12 cellular contexts compared by ENCODE assay signal in the genomic region with DNA sequence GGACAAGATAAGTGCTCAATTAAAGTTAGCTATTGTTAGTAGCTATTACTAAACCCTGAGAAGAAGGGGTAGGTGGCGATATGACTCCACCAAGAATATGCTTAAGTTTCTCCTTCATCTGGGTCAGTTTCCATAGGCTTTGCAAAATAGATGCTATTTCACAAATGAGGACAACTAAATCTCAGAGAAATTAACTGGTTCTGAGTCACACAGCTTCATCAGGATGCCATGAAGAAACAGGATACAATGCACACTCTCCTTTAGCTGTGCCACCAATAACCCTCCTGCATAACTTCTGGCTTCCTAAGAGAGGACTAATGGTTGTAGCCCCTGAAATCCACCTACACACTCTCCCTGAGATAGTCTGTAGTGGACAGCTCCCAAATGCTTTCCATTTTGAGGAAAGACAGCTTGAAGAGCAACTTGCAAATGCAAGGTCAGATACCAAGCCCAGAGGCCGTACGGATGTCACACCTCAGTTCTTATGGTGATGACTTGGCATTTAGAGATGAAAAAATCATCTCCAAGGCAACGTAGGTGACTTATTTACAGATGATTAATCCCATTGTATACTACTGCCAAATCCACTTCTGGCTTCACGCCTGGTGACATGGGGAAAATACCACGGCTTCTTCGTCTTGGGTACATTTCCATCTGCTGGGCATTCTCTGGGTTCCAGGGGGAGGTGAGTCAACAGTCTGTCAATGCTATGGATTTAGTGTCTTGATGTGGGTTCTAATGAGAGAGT.
DNase-seq lines count a peak whose midpoint lies in the region; ATAC-seq and TF ChIP-seq lines count a peak whose summit lies in the region.
"Had no signal": no experiment of that assay in that cellular context is flagged by ENCODE, and none has a peak within 500 bp of the region (broad histone marks: within the 10 kb centered on the region; RNA-seq: fewer than 3 reads in every experiment).

No MANE protein-coding gene starts in this region.

- no peaks in the 10 kb centered on the region for H3K36me3 ChIP-seq in prostate gland
- H3K36me3 ChIP-seq: BE2C had no signal

- H3K9me3 ChIP-seq in prostate gland, result no peaks in the 10 kb centered on the region
- H3K9me3 ChIP-seq: BE2C had no signal

- no peaks in the 10 kb centered on the region for H3K27me3 ChIP-seq in prostate gland (replicated peaks; ENCODE audit: insufficient read depth)

- intact Hi-C loops in prostate gland (cut with DNase I), result no loop called here

- no peak for TF ChIP-seq POLR2A in prostate gland (IDR thresholded peaks at IDR 0.05)

- no peak overlapping the region for H3K4me3 ChIP-seq in prostate gland

- H3K4me1 ChIP-seq in prostate gland (replicated peaks), result no peaks in the 10 kb centered on the region
- H3K4me1 ChIP-seq: BE2C had no signal

- H3K27ac ChIP-seq in prostate gland, result no peak overlapping the region

- ATAC-seq in GM19328 (IDR thresholded peaks at IDR 0.05; ENCODE audit: unreplicated experiment), result no peak

- TF ChIP-seq CTCF in prostate gland (IDR thresholded peaks at IDR 0.05), result no peak

- DNase-seq in NCI-H2081 (lab: John Stamatoyannopoulos, UW) (peak; percentile 21 to 77), NCI-H2081 treated with DMSO at 0.1 percent for 48 hours (lab: John Stamatoyannopoulos, UW) (no peak), NCI-H1694 (lab: John Stamatoyannopoulos, UW) (peak; percentile 37), cerebellum (ENCODE audit: low spot score) (peak; percentile 34), prostate gland (ENCODE audit: low spot score) (peak; percentile 24), activated gamma-delta T cell (lab: John Stamatoyannopoulos, UW) (no peak), NCI-H345 (lab: John Stamatoyannopoulos, UW) (no peak)
- DNase-seq: activated CD4-positive, alpha-beta T cell treated with anti-CD3 and anti-CD28 coated beads for 48 hours; BE2C; effector memory CD4-positive, alpha-beta T cell; KG1 had no signal

- WGBS in prostate gland, result 36% methylated on average over 7 of the region's 7 CpGs

Comparison
In these comparisons a context has a peak if more than half of its experiments do, and no peak if none do; other contexts are left out.
1. DNase-seq: peak in NCI-H2081 (2 of 2), NCI-H1694 (single experiment), cerebellum (single experiment) and prostate gland (single experiment); none in NCI-H2081 treated with DMSO at 0.1 percent for 48 hours (single experiment), activated gamma-delta T cell (single experiment) and NCI-H345 (single experiment).